In genomic region chr10:34017281-34017680, GRCh38 we compare ENCODE assay signal across 15 cellular contexts.
DNase-seq lines count a peak whose midpoint lies in the region; ATAC-seq, FAIRE-seq and TF ChIP-seq lines count a peak whose summit lies in the region.
"Had no signal": no experiment of that assay in that cellular context is flagged by ENCODE, and none has a peak within 500 bp of the region (broad histone marks: within the 10 kb centered on the region; RNA-seq: fewer than 3 reads in every experiment).

No MANE protein-coding gene starts in this region.

- H3K4me3 ChIP-seq in HepG2 (replicated peaks in 1 of 3; ENCODE audit: insufficient read depth in 1 of 3, low read depth in 2 of 3, low read length in 3 of 3), result no peak overlapping the region
- H3K4me3 ChIP-seq in right lobe of liver, result no peak overlapping the region
- no peak overlapping the region for H3K4me3 ChIP-seq in NT2/D1 (ENCODE audit: insufficient read length, low read depth)
- H3K4me3 ChIP-seq: hepatocyte had no signal

- no peaks in the 10 kb centered on the region for H4K20me1 ChIP-seq in HepG2 (ENCODE audit: insufficient read depth, low read length)

- peaks cover 2% of the 10 kb centered on the region for H3K4me1 Mint-ChIP-seq in endothelial cell (ENCODE audit: unreplicated experiment)

- no peak overlapping the region for H3K4me3 Mint-ChIP-seq in endothelial cell (ENCODE audit: unreplicated experiment)

- H3K36me3 ChIP-seq in HepG2 (replicated peaks in 1 of 2; ENCODE audit: control insufficient read depth in 1 of 2, insufficient read depth in 2 of 2, low read length in 2 of 2) (no peaks in the 10 kb centered on the region), right lobe of liver (no peaks in the 10 kb centered on the region), NT2/D1 (ENCODE audit: insufficient read depth, insufficient read length, low read length) (no peaks in the 10 kb centered on the region)

- H3K27me3 ChIP-seq in HepG2 (ENCODE audit: control insufficient read depth in 1 of 2, insufficient read depth in 2 of 2, low read length in 2 of 2) (no peaks in the 10 kb centered on the region), right lobe of liver (no peaks in the 10 kb centered on the region), NT2/D1 (ENCODE audit: insufficient read depth, insufficient read length) (no peaks in the 10 kb centered on the region)
- H3K27me3 ChIP-seq: hepatocyte had no signal

- H3K27me3 Mint-ChIP-seq in endothelial cell (ENCODE audit: unreplicated experiment), result peaks cover 9% of the 10 kb centered on the region

- H3K9me3 ChIP-seq in HepG2 (ENCODE audit: low read length), result no peaks in the 10 kb centered on the region
- no peaks in the 10 kb centered on the region for H3K9me3 ChIP-seq in right lobe of liver
- no peaks in the 10 kb centered on the region for H3K9me3 ChIP-seq in NT2/D1 (ENCODE audit: insufficient read depth, low read length)

- H3K4me1 ChIP-seq in HepG2 (ENCODE audit: insufficient read depth, low read length), result no peaks in the 10 kb centered on the region
- H3K4me1 ChIP-seq in right lobe of liver, result no peaks in the 10 kb centered on the region
- H3K4me1 ChIP-seq in NT2/D1 (ENCODE audit: insufficient read depth, insufficient read length), result no peaks in the 10 kb centered on the region

- no peaks in the 10 kb centered on the region for H3K36me3 Mint-ChIP-seq in endothelial cell (ENCODE audit: low read depth, unreplicated experiment)

- DNase-seq in HepG2 (ENCODE audit: low spot score) (no peak), right lobe of liver (no peak), NT2/D1 (ENCODE audit: low read depth, low spot score) (peak; percentile 20), endothelial cell (ENCODE audit: low spot score) (no peak), sciatic nerve (ENCODE audit: low spot score) (no peak), midbrain (lab: John Stamatoyannopoulos, UW) (no peak), Right ventricle myocardium superior (no peak)
- DNase-seq: activated naive CD4-positive, alpha-beta T cell treated with anti-CD3 and anti-CD28 coated beads, Interleukin-2, amount 50 U/mL, for 16 hours; activated T-cell treated with anti-CD3 and anti-CD28 coated beads for 4 hours; IMR-90; NCI-H1092 treated with DMSO at 0.1 percent for 48 hours; stimulated activated CD4-positive, alpha-beta T cell treated with anti-CD3 and anti-CD28 coated beads, Interleukin-4, amount 100 ng/mL, for 1 hour had no signal

- TF ChIP-seq EP300 in HepG2 (IDR thresholded peaks at IDR 0.05; ENCODE audit: low read depth in 2 of 2, low read length in 2 of 2), result no peak
- no peak for TF ChIP-seq EP300 in HepG2 (CRISPR knock-in tag; IDR thresholded peaks at IDR 0.05; ENCODE audit: borderline replicate concordance)

- H3K9ac ChIP-seq in HepG2 (ENCODE audit: insufficient read depth, low read depth, low read length) (no peak overlapping the region), NT2/D1 (ENCODE audit: insufficient read length, low read depth) (no peak overlapping the region)

- ATAC-seq in HepG2 (0 out of 3 replicates have a peak, but pooled peaks have one; percentile 41), right lobe of liver (no peak), sciatic nerve (peak; percentile 11), Right ventricle myocardium superior (ENCODE audit: poor library complexity) (no peak), GM21515 (IDR thresholded peaks at IDR 0.05; ENCODE audit: unreplicated experiment) (no peak)

- TF ChIP-seq CTCF in HepG2 (CRISPR knock-in tag; IDR thresholded peaks at IDR 0.05) (peak; percentile 21; the same call in 1 of the 2 replicates), right lobe of liver (IDR thresholded peaks at IDR 0.05) (no peak), endothelial cell (IDR thresholded peaks at IDR 0.05; ENCODE audit: unreplicated experiment) (peak; percentile 20)

- TF ChIP-seq POLR2A in HepG2 (IDR thresholded peaks at IDR 0.05; ENCODE audit: insufficient read depth in 1 of 2, low read depth in 2 of 2, low read length in 2 of 2) (no peak), right lobe of liver (IDR thresholded peaks at IDR 0.05) (no peak)

- no peak overlapping the region for H3K4me2 ChIP-seq in HepG2 (ENCODE audit: low read depth, low read length)
- H3K4me2 ChIP-seq: hepatocyte had no signal

- no peak overlapping the region for H2AFZ ChIP-seq in HepG2 (ENCODE audit: low read length)
- H2AFZ ChIP-seq: hepatocyte had no signal

- H3K27ac Mint-ChIP-seq in endothelial cell (ENCODE audit: unreplicated experiment), result no peak overlapping the region

- intact Hi-C loops in HepG2 (cut with micrococcal nuclease; ENCODE audit: unreplicated experiment) (no loop called here), right lobe of liver (cut with DNase I) (no loop called here), sciatic nerve (cut with DNase I) (no loop called here), Right ventricle myocardium superior (cut with DNase I) (no loop called here)

- H3K9me3 Mint-ChIP-seq in endothelial cell (ENCODE audit: unreplicated experiment), result no peaks in the 10 kb centered on the region

- CTCF ChIA-PET in HepG2 (lab: Yijun Ruan, JAX; ENCODE audit: low intra/inter-chr PET ratio, low total read pairs), result no interaction called here

- POLR2A ChIA-PET in HepG2 (lab: Yijun Ruan, JAX), result interaction anchor here (0.6 kb wide), 1 partner anchor 23 kb away, joined by 3 read pairs; no protein-coding TSS in a partner anchor

- no peak for TF ChIP-seq RAD21 in HepG2 (CRISPR knock-in tag; IDR thresholded peaks at IDR 0.05)

- no peak for FAIRE-seq in HepG2 (lab: Jason Lieb, UNC)
- FAIRE-seq: GM18507 had no signal

- in situ Hi-C loops in HepG2 (cut with HindIII; ENCODE audit: extremely low pct_ligation_motif_present, low pct_unique_long_range_greater_than_20kb), result no loop called here

- 25% methylated on average over 1 of the region's 1 CpG for WGBS in HepG2 (ENCODE audit: low lambda C conversion rate)
- 44% methylated on average over 1 of the region's 1 CpG for WGBS in right lobe of liver (ENCODE audit: insufficient coverage, low coverage, low lambda C conversion rate, missing lambda C conversion rate)

- H3K27ac ChIP-seq in HepG2 (ENCODE audit: extremely low read length, insufficient read depth, low read length) (no peak overlapping the region), right lobe of liver (no peak overlapping the region)
- H3K27ac ChIP-seq: hepatocyte had no signal

- H3K79me2 ChIP-seq in HepG2 (ENCODE audit: insufficient read depth, low read length), result no peaks in the 10 kb centered on the region
- H3K79me2 ChIP-seq: hepatocyte had no signal

- BruUV-seq in HepG2 (replicated peaks; lab: Mats Ljungman, UMichigan), result no TSS peak

TF ChIP-seq in HepG2, 621 proteins besides CTCF, POLR2A, EP300 and RAD21:
- TF ChIP-seq STAG1 (CRISPR knock-in tag; IDR thresholded peaks at IDR 0.05) (peak; percentile 22; the same call in 1 of the 2 replicates), KLF13 (CRISPR knock-in tag; IDR thresholded peaks at IDR 0.05) (no peak)
- TF ChIP-seq, protein P1, sequence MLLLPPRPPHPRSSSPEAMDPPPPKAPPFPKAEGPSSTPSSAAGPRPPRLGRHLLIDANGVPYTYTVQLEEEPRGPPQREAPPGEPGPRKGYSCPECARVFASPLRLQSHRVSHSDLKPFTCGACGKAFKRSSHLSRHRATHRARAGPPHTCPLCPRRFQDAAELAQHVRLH (CRISPR knock-in tag; IDR thresholded peaks at IDR 0.05; ENCODE audit: borderline replicate concordance, low read depth), result no peak

Comparison
In these comparisons a context has a peak if more than half of its experiments do, and no peak if none do; other contexts are left out.
1. ATAC-seq: peak in HepG2 (single experiment) and sciatic nerve (single experiment); none in right lobe of liver (0 of 4), Right ventricle myocardium superior (single experiment) and GM21515 (single experiment).
2. CTCF ChIP-seq: peak in HepG2 (single experiment) and endothelial cell (single experiment); none in right lobe of liver (0 of 4).